Comparison of ENCODE assay signal across 28 cellular contexts in genomic region chr16:75502916-75503605, GRCh38. TPM values are rescaled to one million over a fixed set of nuclear protein-coding genes. Genes with fewer than 3 reads are reported as not detected.
"Had no signal": no experiment of that assay in that cellular context is flagged by ENCODE, and none has a peak within 500 bp of the region (broad histone marks: within the 10 kb centered on the region; RNA-seq: fewer than 3 reads in every experiment).

No MANE protein-coding gene starts in this region.

- H3K27ac ChIP-seq: adrenal gland, spleen, testis, uterus had no signal

- H3K9me3 Mint-ChIP-seq: activated B cell treated with CpG ODN at 0.5 μM for 24 hours; activated T-cell treated with anti-CD3 and anti-CD28 coated beads, Interleukin-2, amount 50 U/mL, for 24 hours; activated T-helper 17 cell treated with anti-CD3 and anti-CD28 coated beads, Interleukin-2, amount 50 U/mL, for 72 hours; T-helper 1 cell treated with Interleukin-12 subunit alpha and Interleukin-12 subunit beta and Interleukin-4 antibody, amounts not matched to agents 30 μg/mL and 1 μg/mL, for 36 hours had no signal

- H3K4me3 Mint-ChIP-seq: activated B cell treated with CpG ODN at 0.5 μM for 24 hours; activated CD4-positive, alpha-beta T cell treated with anti-CD3 and anti-CD28 coated beads for 36 hours; activated naive CD8-positive, alpha-beta T cell; activated T-cell treated with anti-CD3 and anti-CD28 coated beads, Interleukin-2, amount 50 U/mL, for 24 hours; activated T-helper 17 cell treated with anti-CD3 and anti-CD28 coated beads, Interleukin-2, amount 50 U/mL, for 72 hours; T-helper 1 cell treated with Interleukin-12 subunit alpha and Interleukin-12 subunit beta and Interleukin-4 antibody, amounts not matched to agents 30 μg/mL and 1 μg/mL, for 36 hours had no signal

- H3K4me1 ChIP-seq: testis, uterus had no signal

- H3K36me3 Mint-ChIP-seq: activated naive CD8-positive, alpha-beta T cell had no signal

- H3K27me3 ChIP-seq: adrenal gland, gastroesophageal sphincter, testis, uterus had no signal

- ATAC-seq: activated CD4-positive, alpha-beta T cell treated with anti-CD3 and anti-CD28 coated beads for 36 hours; activated T-helper 17 cell treated with anti-CD3 and anti-CD28 coated beads, Interleukin-2, amount 50 U/mL, for 72 hours; esophagus mucosa; gastroesophageal sphincter; left colon had no signal

- H3K27ac Mint-ChIP-seq: activated B cell treated with CpG ODN at 0.5 μM for 24 hours; activated CD4-positive, alpha-beta T cell treated with anti-CD3 and anti-CD28 coated beads for 36 hours; activated naive CD8-positive, alpha-beta T cell; activated T-cell treated with anti-CD3 and anti-CD28 coated beads, Interleukin-2, amount 50 U/mL, for 24 hours; activated T-helper 17 cell treated with anti-CD3 and anti-CD28 coated beads, Interleukin-2, amount 50 U/mL, for 72 hours; T-helper 1 cell treated with Interleukin-12 subunit alpha and Interleukin-12 subunit beta and Interleukin-4 antibody, amounts not matched to agents 30 μg/mL and 1 μg/mL, for 36 hours had no signal

- H3K4me1 Mint-ChIP-seq: activated B cell treated with CpG ODN at 0.5 μM for 24 hours; activated T-helper 17 cell treated with anti-CD3 and anti-CD28 coated beads, Interleukin-2, amount 50 U/mL, for 72 hours had no signal

- DNase-seq: activated B cell treated with CpG ODN at 0.5 μM for 24 hours; activated CD4-positive, alpha-beta T cell treated with anti-CD3 and anti-CD28 coated beads for 36 hours; activated CD4-positive, alpha-beta T cell treated with anti-CD3 and anti-CD28 coated beads, Interleukin-2, amount 50 U/mL, for 4 hours; activated CD8-positive, alpha-beta memory T cell treated with anti-CD3 and anti-CD28 coated beads for 24 hours; activated CD8-positive, alpha-beta memory T cell treated with anti-CD3 and anti-CD28 coated beads, Interleukin-2, amount 50 U/mL, for 4 hours; activated T-cell treated with anti-CD3 and anti-CD28 coated beads, Interleukin-2, amount 50 U/mL, for 24 hours; effector CD8-positive, alpha-beta T cell; head of caudate nucleus; hypothalamus; left colon; mesenchymal stem cell; nucleus accumbens; posterior cingulate gyrus; spleen; stimulated activated CD4-positive, alpha-beta T cell treated with anti-CD3 and anti-CD28 coated beads, Interleukin-4, amount 100 ng/mL, for 1 hour; stimulated activated naive CD4-positive, alpha-beta T cell; T1000; testis; trophoblast cell; uterus had no signal

RNA-seq across cellular contexts. Expression of gene CHST6, which starts 7.8 kb away (rescaled TPM):
- total RNA-seq: activated CD4-positive, alpha-beta T cell treated with anti-CD3 and anti-CD28 coated beads for 36 hours; activated T-helper 17 cell treated with anti-CD3 and anti-CD28 coated beads, Interleukin-2, amount 50 U/mL, for 72 hours; mononuclear cell had no signal

RNA-seq across cellular contexts. Expression of gene CHST5, which starts 32.8 kb away (rescaled TPM):
- total RNA-seq: activated T-helper 17 cell treated with anti-CD3 and anti-CD28 coated beads, Interleukin-2, amount 50 U/mL, for 72 hours; esophagus mucosa; gastroesophageal sphincter; myocyte had no signal
